In genomic region chr5:157358871-157359270, GRCh38 we compare ENCODE assay signal across 18 cellular contexts.
DNase-seq lines count a peak whose midpoint lies in the region; ATAC-seq lines count a peak whose summit lies in the region.
"Had no signal": no experiment of that assay in that cellular context is flagged by ENCODE, and none has a peak within 500 bp of the region (broad histone marks: within the 10 kb centered on the region; RNA-seq: fewer than 3 reads in every experiment).

No MANE protein-coding gene starts in this region.

- CTCF ChIA-PET in activated naive CD4-positive, alpha-beta T cell treated with anti-CD3 and anti-CD28 coated beads for 36 hours (lab: Charles Lee): interaction anchor here (0.6 to 0.7 kb wide), 2 partner anchors 20 to 52 kb away, joined by 3 read pairs; no protein-coding TSS in a partner anchor

- peak overlapping the region; percentile 16 for H3K27ac Mint-ChIP-seq in activated naive CD4-positive, alpha-beta T cell treated with anti-CD3 and anti-CD28 coated beads for 36 hours
- H3K27ac Mint-ChIP-seq in activated T-helper 17 cell treated with anti-CD3 and anti-CD28 coated beads, Interleukin-2, amount 50 U/mL, for 72 hours: peak overlapping the region; percentile 78
- peak overlapping the region in 7 of 10 donors; percentile 10 to 80 (median 30) for H3K27ac Mint-ChIP-seq in naive thymus-derived CD8-positive, alpha-beta T cell
- H3K27ac Mint-ChIP-seq: H9 had no signal

- intact Hi-C loops in activated naive CD4-positive, alpha-beta T cell treated with anti-CD3 and anti-CD28 coated beads for 36 hours (cut with micrococcal nuclease): no loop called here

- H3K4me3 Mint-ChIP-seq in activated naive CD4-positive, alpha-beta T cell treated with anti-CD3 and anti-CD28 coated beads for 36 hours: no peak overlapping the region
- no peak overlapping the region for H3K4me3 Mint-ChIP-seq in activated T-helper 17 cell treated with anti-CD3 and anti-CD28 coated beads, Interleukin-2, amount 50 U/mL, for 72 hours
- H3K4me3 Mint-ChIP-seq in naive thymus-derived CD8-positive, alpha-beta T cell: no peak overlapping the region
- H3K4me3 Mint-ChIP-seq: CD14-positive monocyte, H9 had no signal

- no peaks in the 10 kb centered on the region for H3K27me3 Mint-ChIP-seq in activated naive CD4-positive, alpha-beta T cell treated with anti-CD3 and anti-CD28 coated beads for 36 hours (ENCODE audit: low read depth)
- no peaks in the 10 kb centered on the region for H3K27me3 Mint-ChIP-seq in activated T-helper 17 cell treated with anti-CD3 and anti-CD28 coated beads, Interleukin-2, amount 50 U/mL, for 72 hours
- no peaks in the 10 kb centered on the region for H3K27me3 Mint-ChIP-seq in naive thymus-derived CD8-positive, alpha-beta T cell

- H3K27ac ChIP-seq in caudate nucleus (ENCODE audit: low read depth, low read length): no peak overlapping the region

- no peak for ATAC-seq in activated T-helper 17 cell treated with anti-CD3 and anti-CD28 coated beads, Interleukin-2, amount 50 U/mL, for 72 hours (replicated peaks)
- ATAC-seq in naive thymus-derived CD8-positive, alpha-beta T cell: no peak
- no peak for ATAC-seq in HG03565 (IDR thresholded peaks at IDR 0.05; ENCODE audit: unreplicated experiment)
- no peak for ATAC-seq in GM18517 (IDR thresholded peaks at IDR 0.05; ENCODE audit: unreplicated experiment)
- ATAC-seq: Panc1, Right ventricle myocardium inferior had no signal

- no peaks in the 10 kb centered on the region for H3K9me3 Mint-ChIP-seq in activated naive CD4-positive, alpha-beta T cell treated with anti-CD3 and anti-CD28 coated beads for 36 hours
- H3K9me3 Mint-ChIP-seq in activated T-helper 17 cell treated with anti-CD3 and anti-CD28 coated beads, Interleukin-2, amount 50 U/mL, for 72 hours: no peaks in the 10 kb centered on the region
- no peaks in the 10 kb centered on the region for H3K9me3 Mint-ChIP-seq in naive thymus-derived CD8-positive, alpha-beta T cell
- H3K9me3 Mint-ChIP-seq: CD14-positive monocyte, H9 had no signal

- POLR2A ChIA-PET in naive thymus-derived CD8-positive, alpha-beta T cell (lab: Charles Lee): no interaction called here

- no peak for DNase-seq in activated naive CD4-positive, alpha-beta T cell treated with anti-CD3 and anti-CD28 coated beads for 36 hours
- no peak for DNase-seq in activated naive CD4-positive, alpha-beta T cell (lab: John Stamatoyannopoulos, UW)
- DNase-seq in M059J (ENCODE audit: low read depth): peak; percentile 35
- no peak for DNase-seq in naive thymus-derived CD8-positive, alpha-beta T cell
- no peak for DNase-seq in caudate nucleus (lab: John Stamatoyannopoulos, UW)
- DNase-seq: Calu3, DMS53, H9, MG63, NCI-H1092 treated with DMSO at 0.1 percent for 48 hours, NCI-H1694, NCI-H510A treated with DMSO at 0.1 percent for 48 hours had no signal

- H3K4me1 Mint-ChIP-seq in activated naive CD4-positive, alpha-beta T cell treated with anti-CD3 and anti-CD28 coated beads for 36 hours (ENCODE audit: low read depth): peaks cover 8% of the 10 kb centered on the region
- H3K4me1 Mint-ChIP-seq in activated T-helper 17 cell treated with anti-CD3 and anti-CD28 coated beads, Interleukin-2, amount 50 U/mL, for 72 hours: peaks cover 10% of the 10 kb centered on the region
- peaks cover 0 to 30% (median 23%) of the 10 kb centered on the region in 4 donors for H3K4me1 Mint-ChIP-seq in naive thymus-derived CD8-positive, alpha-beta T cell

- H3K36me3 Mint-ChIP-seq in activated naive CD4-positive, alpha-beta T cell treated with anti-CD3 and anti-CD28 coated beads for 36 hours (ENCODE audit: low read depth): peaks cover 48% of the 10 kb centered on the region
- H3K36me3 Mint-ChIP-seq in activated T-helper 17 cell treated with anti-CD3 and anti-CD28 coated beads, Interleukin-2, amount 50 U/mL, for 72 hours (ENCODE audit: low read depth): peaks cover 100% of the 10 kb centered on the region
- peaks cover 15 to 97% (median 37%) of the 10 kb centered on the region in 3 donors for H3K36me3 Mint-ChIP-seq in naive thymus-derived CD8-positive, alpha-beta T cell

Comparison
In these comparisons a context has a peak if more than half of its experiments do, and no peak if none do; other contexts are left out.
1. H3K27ac Mint-ChIP-seq: peak in every context shown above with its lines; median percentile 78 in activated T-helper 17 cell treated with anti-CD3 and anti-CD28 coated beads, Interleukin-2, amount 50 U/mL, for 72 hours; 30 in naive thymus-derived CD8-positive, alpha-beta T cell; 16 in activated naive CD4-positive, alpha-beta T cell treated with anti-CD3 and anti-CD28 coated beads for 36 hours.